ENCODE assay signal across 26 cellular contexts in the genomic region with DNA sequence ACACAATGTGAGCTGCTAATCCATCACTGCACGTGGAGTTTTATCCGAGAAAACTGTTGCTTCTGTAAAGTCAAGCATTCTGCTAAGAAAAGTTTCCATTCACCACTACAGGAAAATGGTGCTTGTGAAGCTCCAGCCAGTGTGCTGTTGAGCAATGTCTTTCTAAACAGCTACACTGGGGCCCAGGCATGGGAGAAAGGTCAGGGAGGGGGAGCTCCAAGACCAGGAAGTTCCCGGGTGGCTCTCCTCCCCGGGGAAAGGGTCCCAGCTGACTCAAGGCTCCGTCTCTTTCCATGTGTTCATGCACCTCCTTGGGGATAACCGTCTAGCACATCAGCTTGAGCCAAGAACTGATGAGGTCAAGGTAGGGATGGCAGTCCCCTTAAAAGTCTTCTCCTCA.
"Had no signal": no experiment of that assay in that cellular context is flagged by ENCODE, and none has a peak within 500 bp of the region (broad histone marks: within the 10 kb centered on the region; RNA-seq: fewer than 3 reads in every experiment).

No MANE protein-coding gene starts in this region.

- H3K27ac ChIP-seq: dorsolateral prefrontal cortex, epithelial cell of prostate, gastrocnemius medialis, lower lobe of right lung, parathyroid adenoma, right atrium auricular region, skin epidermis, spleen, thoracic aorta, tibial nerve, upper lobe of left lung had no signal

- H3K9me3 ChIP-seq: gastrocnemius medialis had no signal

- H3K79me2 ChIP-seq: parathyroid adenoma had no signal

- H3K4me1 ChIP-seq: gastrocnemius medialis, lower lobe of right lung, parathyroid adenoma, right atrium auricular region, spleen, tibial nerve, upper lobe of left lung had no signal

- ATAC-seq: esophagus mucosa; gastrocnemius medialis; left ventricle myocardium superior; lower lobe of right lung; natural killer cell; stimulated activated memory B cell treated with anti-CD40 and anti-IgM and Interleukin-4, amounts not matched to agents 10 μg/mL and 1 μg/mL and 100 μg/mL, for 72 hours; stimulated activated naive CD8-positive, alpha-beta T cell treated with anti-CD3 and anti-CD28 coated beads, Interleukin-15, Interleukin-2, amounts not matched to agents 100 U/mL and 50 U/mL, for 24 hours had no signal

- H3K4me1 Mint-ChIP-seq: natural killer cell; stimulated activated memory B cell treated with anti-CD40 and anti-IgM and Interleukin-4, amounts not matched to agents 10 μg/mL and 1 μg/mL and 100 μg/mL, for 72 hours had no signal

- H2AFZ ChIP-seq: parathyroid adenoma had no signal

- H3K36me3 ChIP-seq: gastrocnemius medialis, lower lobe of right lung, right atrium auricular region, spleen, thoracic aorta, upper lobe of left lung had no signal

- H3K4me3 Mint-ChIP-seq: natural killer cell; stimulated activated memory B cell treated with anti-CD40 and anti-IgM and Interleukin-4, amounts not matched to agents 10 μg/mL and 1 μg/mL and 100 μg/mL, for 72 hours had no signal

- H3K4me3 ChIP-seq: dorsolateral prefrontal cortex, gastrocnemius medialis, lower lobe of right lung, right atrium auricular region, skin epidermis, spleen, thoracic aorta, tibial nerve, upper lobe of left lung had no signal

- DNase-seq: dorsolateral prefrontal cortex; effector CD4-positive, alpha-beta T cell; foreskin fibroblast; gastrocnemius medialis; head of caudate nucleus; left ventricle myocardium superior; lower lobe of right lung; natural killer cell; occipital lobe; spleen; stimulated activated CD4-positive, alpha-beta T cell treated with anti-CD3 and anti-CD28 coated beads, Interleukin-4, amount 100 ng/mL, for 4 hours; stimulated activated naive CD8-positive, alpha-beta T cell treated with anti-CD3 and anti-CD28 coated beads, Interleukin-15, Interleukin-2, amounts not matched to agents 100 U/mL and 50 U/mL, for 24 hours; substantia nigra; upper lobe of left lung had no signal

- H3K27ac Mint-ChIP-seq: natural killer cell; progenitor cell of endocrine pancreas; stimulated activated memory B cell treated with anti-CD40 and anti-IgM and Interleukin-4, amounts not matched to agents 10 μg/mL and 1 μg/mL and 100 μg/mL, for 72 hours had no signal

- FAIRE-seq: colon, keratinocyte, urothelium cell line had no signal

- H3K27me3 ChIP-seq: dorsolateral prefrontal cortex, gastrocnemius medialis, right atrium auricular region, spleen, tibial nerve, upper lobe of left lung had no signal

- H3K9ac ChIP-seq: parathyroid adenoma had no signal
